ENCODE assay signal across 8 cellular contexts in the genomic region with DNA sequence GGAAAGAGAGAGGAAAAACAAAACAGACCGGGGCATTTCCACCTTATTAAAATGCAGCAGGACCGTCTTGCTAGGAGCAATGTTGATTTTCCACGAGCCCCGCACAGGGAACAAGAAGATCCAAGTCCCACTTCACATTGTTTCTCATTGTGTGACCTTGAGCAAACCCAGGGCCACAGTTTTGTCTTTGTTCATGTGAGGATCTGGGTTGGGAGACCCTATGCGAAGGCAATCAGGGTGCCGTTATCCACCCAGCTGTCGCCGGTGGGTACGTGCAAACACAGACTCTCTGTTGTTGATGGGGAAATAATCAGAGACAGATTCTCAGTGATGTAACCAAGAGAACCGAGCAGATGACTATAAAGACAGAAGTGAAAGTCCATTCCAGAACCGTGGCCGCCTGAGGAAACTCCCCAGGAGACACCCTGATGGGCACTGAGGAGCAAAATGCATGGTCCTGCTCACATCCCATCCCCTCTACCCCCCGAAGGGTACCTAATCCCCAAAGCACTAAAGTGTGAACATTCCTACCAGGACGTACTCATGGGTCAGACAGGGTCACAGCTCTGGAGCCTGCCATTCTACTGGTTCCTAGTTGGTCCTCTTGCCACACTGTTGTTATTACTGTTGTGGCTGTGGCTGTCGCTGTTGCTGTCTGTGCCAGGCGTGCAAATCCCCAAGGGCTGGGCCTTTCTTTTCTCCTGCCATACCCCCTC.
DNase-seq lines count a peak whose midpoint lies in the region; ATAC-seq and TF ChIP-seq lines count a peak whose summit lies in the region.

No MANE protein-coding gene starts in this region.

- no peaks in the 10 kb centered on the region for H3K36me3 ChIP-seq in GM06990 (ENCODE audit: control insufficient read depth, insufficient read depth, low read length)
- H3K36me3 ChIP-seq in muscle layer of duodenum (ENCODE audit: control insufficient read depth in 1 of 2, insufficient read depth in 2 of 2, low read length in 2 of 2), result no peaks in the 10 kb centered on the region
- H3K36me3 ChIP-seq in HAP-1 (replicated peaks), result no peaks in the 10 kb centered on the region
- no peaks in the 10 kb centered on the region for H3K36me3 ChIP-seq in CD8-positive, alpha-beta T cell (ENCODE audit: insufficient read depth, low read length)

- no peak for TF ChIP-seq CTCF in GM06990 (IDR thresholded peaks at IDR 0.05; ENCODE audit: insufficient read depth, low read length, poor library complexity, severe bottlenecking)
- TF ChIP-seq CTCF in CD8-positive, alpha-beta T cell (IDR thresholded peaks at IDR 0.05), result no peak

- H3K27me3 ChIP-seq in GM06990 (replicated peaks; ENCODE audit: control insufficient read depth, insufficient read depth, low read length), result no peaks in the 10 kb centered on the region; the same call in 1 of the 2 replicates
- no peaks in the 10 kb centered on the region for H3K27me3 ChIP-seq in muscle layer of duodenum (ENCODE audit: low read depth, low read length)
- H3K27me3 ChIP-seq in HAP-1 (ENCODE audit: low read depth), result no peaks in the 10 kb centered on the region
- H3K27me3 ChIP-seq in CD8-positive, alpha-beta T cell (ENCODE audit: insufficient read depth, low read length), result no peaks in the 10 kb centered on the region

- ATAC-seq in HG02623 (IDR thresholded peaks at IDR 0.05; ENCODE audit: unreplicated experiment), result peak; percentile 84
- no peak for ATAC-seq in HG03521 (IDR thresholded peaks at IDR 0.05; ENCODE audit: unreplicated experiment)
- no peak for ATAC-seq in stimulated activated effector memory CD8-positive, alpha-beta T cell treated with anti-CD3 and anti-CD28 coated beads, Interleukin-12 subunit alpha, Interleukin-12 subunit beta, amount 100 ng/mL, for 72 hours
- no peak for ATAC-seq in CD8-positive, alpha-beta T cell

- no peaks in the 10 kb centered on the region for H3K9me3 Mint-ChIP-seq in stimulated activated effector memory CD8-positive, alpha-beta T cell treated with anti-CD3 and anti-CD28 coated beads, Interleukin-12 subunit alpha, Interleukin-12 subunit beta, amount 100 ng/mL, for 72 hours
- no peaks in the 10 kb centered on the region for H3K9me3 Mint-ChIP-seq in CD8-positive, alpha-beta T cell

- H3K4me1 Mint-ChIP-seq in stimulated activated effector memory CD8-positive, alpha-beta T cell treated with anti-CD3 and anti-CD28 coated beads, Interleukin-12 subunit alpha, Interleukin-12 subunit beta, amount 100 ng/mL, for 72 hours, result peaks cover 16% of the 10 kb centered on the region
- H3K4me1 Mint-ChIP-seq in CD8-positive, alpha-beta T cell (ENCODE audit: low read depth), result peaks cover 5% of the 10 kb centered on the region

- no peaks in the 10 kb centered on the region for H3K36me3 Mint-ChIP-seq in stimulated activated effector memory CD8-positive, alpha-beta T cell treated with anti-CD3 and anti-CD28 coated beads, Interleukin-12 subunit alpha, Interleukin-12 subunit beta, amount 100 ng/mL, for 72 hours
- no peaks in the 10 kb centered on the region for H3K36me3 Mint-ChIP-seq in CD8-positive, alpha-beta T cell

- H3K27me3 Mint-ChIP-seq in CD8-positive, alpha-beta T cell (ENCODE audit: low read depth), result peaks cover 5% of the 10 kb centered on the region

- H3K4me1 ChIP-seq in muscle layer of duodenum (ENCODE audit: control insufficient read depth in 1 of 2, insufficient read depth in 2 of 2, low read length in 2 of 2) (peaks cover 0 to 12% of the 10 kb centered on the region in 2 donors), HAP-1 (no peaks in the 10 kb centered on the region)
- no peaks in the 10 kb centered on the region for H3K4me1 ChIP-seq in CD8-positive, alpha-beta T cell (ENCODE audit: insufficient read depth, low read length)

- H3K4me3 Mint-ChIP-seq in stimulated activated effector memory CD8-positive, alpha-beta T cell treated with anti-CD3 and anti-CD28 coated beads, Interleukin-12 subunit alpha, Interleukin-12 subunit beta, amount 100 ng/mL, for 72 hours, result no peak overlapping the region
- H3K4me3 Mint-ChIP-seq in CD8-positive, alpha-beta T cell, result no peak overlapping the region

- intact Hi-C loops in CD8-positive, alpha-beta T cell (cut with DNase I, micrococcal nuclease), result no loop called here

- CTCF ChIA-PET in CD8-positive, alpha-beta T cell (lab: Charles Lee), result no interaction called here

- no peaks in the 10 kb centered on the region for H3K9me3 ChIP-seq in muscle layer of duodenum (ENCODE audit: control insufficient read depth in 1 of 2, low read length in 2 of 2)
- no peaks in the 10 kb centered on the region for H3K9me3 ChIP-seq in HAP-1
- H3K9me3 ChIP-seq in CD8-positive, alpha-beta T cell (ENCODE audit: low read length), result no peaks in the 10 kb centered on the region

- POLR2A ChIA-PET in CD8-positive, alpha-beta T cell (lab: Charles Lee), result no interaction called here

- H3K4me3 ChIP-seq in GM06990 (replicated peaks; ENCODE audit: low read depth, low read length) (no peak overlapping the region), muscle layer of duodenum (ENCODE audit: low read depth in 1 of 2, low read length in 2 of 2) (no peak overlapping the region), HAP-1 (no peak overlapping the region)
- H3K4me3 ChIP-seq in CD8-positive, alpha-beta T cell (ENCODE audit: low read depth, low read length), result no peak overlapping the region

- DNase-seq in GM06990 (ENCODE audit: extremely low read depth, insufficient read length), result peak; percentile 36
- peak; percentile 79 for DNase-seq in SKM-1 treated with dmso at 0.1 percent for 144 hours (lab: John Stamatoyannopoulos, UW; ENCODE audit: unreplicated experiment)
- DNase-seq in HAP-1 (ENCODE audit: low spot score in 2 of 2), result no peak
- no peak for DNase-seq in stimulated activated effector memory CD8-positive, alpha-beta T cell treated with anti-CD3 and anti-CD28 coated beads, Interleukin-12 subunit alpha, Interleukin-12 subunit beta, amount 100 ng/mL, for 72 hours (ENCODE audit: low spot score in 2 of 2)
- DNase-seq in CD8-positive, alpha-beta T cell, result no peak

- no peak overlapping the region for H3K27ac Mint-ChIP-seq in stimulated activated effector memory CD8-positive, alpha-beta T cell treated with anti-CD3 and anti-CD28 coated beads, Interleukin-12 subunit alpha, Interleukin-12 subunit beta, amount 100 ng/mL, for 72 hours
- H3K27ac Mint-ChIP-seq in CD8-positive, alpha-beta T cell, result no peak overlapping the region

- in situ Hi-C loops in HAP-1 (cut with MboI; ENCODE audit: low sequenced_read_pairs), result no loop called here

- peak overlapping the region; percentile 72 for H3K27ac ChIP-seq in muscle layer of duodenum (ENCODE audit: low read length)
- no peak overlapping the region for H3K27ac ChIP-seq in CD8-positive, alpha-beta T cell (ENCODE audit: low read depth, low read length)

Comparison
In these comparisons a context has a peak if more than half of its experiments do, and no peak if none do; other contexts are left out.
1. DNase-seq: peak in GM06990 (single experiment) and SKM-1 treated with dmso at 0.1 percent for 144 hours (single experiment); none in HAP-1 (0 of 2), stimulated activated effector memory CD8-positive, alpha-beta T cell treated with anti-CD3 and anti-CD28 coated beads, Interleukin-12 subunit alpha, Interleukin-12 subunit beta, amount 100 ng/mL, for 72 hours (0 of 2) and CD8-positive, alpha-beta T cell (0 of 7).